24 cellular contexts compared by ENCODE assay signal in genomic region chr6:160883560-160883959, GRCh38.
"Had no signal": no experiment of that assay in that cellular context is flagged by ENCODE, and none has a peak within 500 bp of the region (broad histone marks: within the 10 kb centered on the region; RNA-seq: fewer than 3 reads in every experiment).

No MANE protein-coding gene starts in this region.

- ATAC-seq: activated T-cell treated with anti-CD3 and anti-CD28 coated beads, Interleukin-2, amount 50 U/mL, for 4 hours; gastrocnemius medialis; natural killer cell; right lobe of liver; stimulated activated effector memory CD8-positive, alpha-beta T cell treated with anti-CD3 and anti-CD28 coated beads, Interleukin-12 subunit alpha, Interleukin-12 subunit beta, amount 100 ng/mL, for 72 hours had no signal

- H3K27me3 Mint-ChIP-seq: brain, type B pancreatic cell had no signal

- H3K4me3 Mint-ChIP-seq: activated naive CD4-positive, alpha-beta T cell treated with anti-CD3 and anti-CD28 coated beads for 36 hours; activated T-cell treated with anti-CD3 and anti-CD28 coated beads, Interleukin-2, amount 50 U/mL, for 4 hours; natural killer cell; stimulated activated effector memory CD8-positive, alpha-beta T cell treated with anti-CD3 and anti-CD28 coated beads, Interleukin-12 subunit alpha, Interleukin-12 subunit beta, amount 100 ng/mL, for 72 hours; type B pancreatic cell had no signal

- H3K27me3 ChIP-seq: dorsolateral prefrontal cortex, gastrocnemius medialis, heart right ventricle, neutrophil, pancreas, right lobe of liver, stomach had no signal

- H3K36me3 ChIP-seq: gastrocnemius medialis, heart right ventricle, neutrophil, pancreas, right lobe of liver, stomach had no signal

- DNase-seq: activated CD4-positive, alpha-beta T cell treated with anti-CD3 and anti-CD28 coated beads, Interleukin-2, amount 50 U/mL, for 1 hour; activated CD4-positive, CD25-positive, alpha-beta regulatory T cell treated with anti-CD3 and anti-CD28 coated beads, Interleukin-2, amount 50 U/mL, for 72 hours; activated CD8-positive, alpha-beta memory T cell treated with anti-CD3 and anti-CD28 coated beads, Interleukin-2, amount 50 U/mL, for 4 hours; activated naive CD4-positive, alpha-beta T cell treated with anti-CD3 and anti-CD28 coated beads for 36 hours; activated T-cell treated with anti-CD3 and anti-CD28 coated beads, Interleukin-2, amount 50 U/mL, for 4 hours; anterior cingulate cortex; caudate nucleus; dorsolateral prefrontal cortex; erythroblast; gastrocnemius medialis; heart right ventricle; left cardiac atrium; natural killer cell; pancreas; right lobe of liver; small intestine; stimulated activated CD4-positive, alpha-beta T cell treated with anti-CD3 and anti-CD28 coated beads, Interleukin-4, amount 100 ng/mL, for 24 hours; stomach; T-helper 1 cell; T-helper 9 cell had no signal

- H3K4me1 ChIP-seq: gastrocnemius medialis, pancreas, right lobe of liver, stomach had no signal

- H3K4me1 Mint-ChIP-seq: natural killer cell; stimulated activated effector memory CD8-positive, alpha-beta T cell treated with anti-CD3 and anti-CD28 coated beads, Interleukin-12 subunit alpha, Interleukin-12 subunit beta, amount 100 ng/mL, for 72 hours had no signal

- H3K27ac Mint-ChIP-seq: activated naive CD4-positive, alpha-beta T cell treated with anti-CD3 and anti-CD28 coated beads for 36 hours; natural killer cell; stimulated activated effector memory CD8-positive, alpha-beta T cell treated with anti-CD3 and anti-CD28 coated beads, Interleukin-12 subunit alpha, Interleukin-12 subunit beta, amount 100 ng/mL, for 72 hours; type B pancreatic cell had no signal

- H3K9me3 ChIP-seq: gastrocnemius medialis, heart right ventricle, neutrophil, pancreas, right lobe of liver, stomach had no signal

- H3K36me3 Mint-ChIP-seq: brain; natural killer cell; stimulated activated effector memory CD8-positive, alpha-beta T cell treated with anti-CD3 and anti-CD28 coated beads, Interleukin-12 subunit alpha, Interleukin-12 subunit beta, amount 100 ng/mL, for 72 hours; type B pancreatic cell had no signal

- H3K27ac ChIP-seq: dorsolateral prefrontal cortex, gastrocnemius medialis, heart right ventricle, neutrophil, pancreas, right lobe of liver, stomach had no signal

- H3K9me3 Mint-ChIP-seq: activated naive CD4-positive, alpha-beta T cell treated with anti-CD3 and anti-CD28 coated beads for 36 hours; activated T-cell treated with anti-CD3 and anti-CD28 coated beads, Interleukin-2, amount 50 U/mL, for 4 hours; natural killer cell; stimulated activated effector memory CD8-positive, alpha-beta T cell treated with anti-CD3 and anti-CD28 coated beads, Interleukin-12 subunit alpha, Interleukin-12 subunit beta, amount 100 ng/mL, for 72 hours; type B pancreatic cell had no signal

- H3K4me3 ChIP-seq: dorsolateral prefrontal cortex, gastrocnemius medialis, heart right ventricle, pancreas, right lobe of liver, stomach had no signal
